ENCODE assay signal across 16 cellular contexts in the genomic region with DNA sequence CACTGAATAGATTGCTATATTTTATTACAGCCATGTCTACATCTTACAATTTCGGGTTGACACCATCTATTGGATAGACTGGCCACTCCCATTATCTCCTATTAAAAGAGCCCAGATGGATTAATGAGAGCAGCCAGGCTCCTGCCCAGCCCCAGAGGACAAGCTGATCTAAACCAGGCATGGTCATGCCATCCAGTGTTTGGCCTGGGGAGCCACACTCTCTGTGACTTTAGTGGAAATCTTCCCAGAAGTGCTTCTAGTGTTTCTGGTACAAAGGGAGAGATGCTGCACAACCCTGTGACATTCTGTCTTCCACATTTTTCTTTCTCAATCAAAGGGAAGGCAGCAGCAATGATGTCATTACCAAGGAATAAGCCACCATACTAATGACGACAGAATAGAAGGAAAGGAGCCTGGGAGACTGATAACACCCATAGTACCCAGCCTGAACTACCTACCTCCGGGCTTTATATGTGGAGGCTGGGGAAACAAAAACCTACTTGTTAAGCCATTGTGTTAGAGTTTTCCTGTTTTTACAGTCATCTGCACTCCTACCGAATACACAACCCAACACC. TPM values are rescaled to one million over a fixed set of nuclear protein-coding genes. Genes with fewer than 3 reads are reported as not detected.
"Had no signal": no experiment of that assay in that cellular context is flagged by ENCODE, and none has a peak within 500 bp of the region (broad histone marks: within the 10 kb centered on the region; RNA-seq: fewer than 3 reads in every experiment).

No MANE protein-coding gene starts in this region.

- FAIRE-seq: pancreas had no signal

- H3K4me1 ChIP-seq: ascending aorta, pancreas, spleen had no signal

- DNase-seq: activated CD4-positive, alpha-beta memory T cell treated with anti-CD3 and anti-CD28 coated beads, Interleukin-2, amount 10 ng/mL, durations not matched to agents 7 days and 5 days; activated CD8-positive, alpha-beta memory T cell treated with anti-CD3 and anti-CD28 coated beads, Interleukin-2, amount 50 U/mL, for 4 hours; activated naive CD4-positive, alpha-beta T cell; effector memory CD4-positive, alpha-beta T cell; erythroblast; immature natural killer cell; pancreas; spleen; stimulated activated CD4-positive, alpha-beta T cell treated with anti-CD3 and anti-CD28 coated beads, Interleukin-1b, Interleukin-23, amount 100 ng/mL, for 48 hours; T1000 had no signal

- H3K27ac Mint-ChIP-seq: activated CD4-positive, alpha-beta memory T cell treated with anti-CD3 and anti-CD28 coated beads, Interleukin-2, amount 10 ng/mL, durations not matched to agents 7 days and 5 days; immature natural killer cell; mesothelial cell of epicardium; stimulated activated memory B cell treated with anti-CD40 and anti-IgM and Interleukin-4, amounts not matched to agents 10 μg/mL and 1 μg/mL and 100 μg/mL, for 72 hours; type B pancreatic cell had no signal

- H3K27ac ChIP-seq: ascending aorta, pancreas, spleen, VCaP had no signal

- H3K36me3 ChIP-seq: ascending aorta, spleen had no signal

- H3K4me3 ChIP-seq: ascending aorta, pancreas, spleen had no signal

- H3K4me1 Mint-ChIP-seq: activated CD4-positive, alpha-beta memory T cell treated with anti-CD3 and anti-CD28 coated beads, Interleukin-2, amount 10 ng/mL, durations not matched to agents 7 days and 5 days; central memory CD8-positive, alpha-beta T cell; immature natural killer cell; stimulated activated memory B cell treated with anti-CD40 and anti-IgM and Interleukin-4, amounts not matched to agents 10 μg/mL and 1 μg/mL and 100 μg/mL, for 72 hours had no signal

- H3K36me3 Mint-ChIP-seq: immature natural killer cell; stimulated activated memory B cell treated with anti-CD40 and anti-IgM and Interleukin-4, amounts not matched to agents 10 μg/mL and 1 μg/mL and 100 μg/mL, for 72 hours had no signal

- H3K9me3 ChIP-seq: ascending aorta, pancreas, spleen had no signal

- H3K4me3 Mint-ChIP-seq: activated CD4-positive, alpha-beta memory T cell treated with anti-CD3 and anti-CD28 coated beads, Interleukin-2, amount 10 ng/mL, durations not matched to agents 7 days and 5 days; central memory CD8-positive, alpha-beta T cell; immature natural killer cell; mesothelial cell of epicardium; stimulated activated memory B cell treated with anti-CD40 and anti-IgM and Interleukin-4, amounts not matched to agents 10 μg/mL and 1 μg/mL and 100 μg/mL, for 72 hours; type B pancreatic cell had no signal

- ATAC-seq: stimulated activated memory B cell treated with anti-CD40 and anti-IgM and Interleukin-4, amounts not matched to agents 10 μg/mL and 1 μg/mL and 100 μg/mL, for 72 hours had no signal

- H3K27me3 Mint-ChIP-seq: activated CD4-positive, alpha-beta memory T cell treated with anti-CD3 and anti-CD28 coated beads, Interleukin-2, amount 10 ng/mL, durations not matched to agents 7 days and 5 days; central memory CD8-positive, alpha-beta T cell; type B pancreatic cell had no signal

- H3K27me3 ChIP-seq: ascending aorta, pancreas had no signal

- H3K9me3 Mint-ChIP-seq: activated CD4-positive, alpha-beta memory T cell treated with anti-CD3 and anti-CD28 coated beads, Interleukin-2, amount 10 ng/mL, durations not matched to agents 7 days and 5 days; immature natural killer cell; mesothelial cell of epicardium; stimulated activated memory B cell treated with anti-CD40 and anti-IgM and Interleukin-4, amounts not matched to agents 10 μg/mL and 1 μg/mL and 100 μg/mL, for 72 hours; type B pancreatic cell had no signal

RNA-seq across cellular contexts. Expression of a gene that starts 5.0 kb away (rescaled TPM):
- total RNA-seq: activated CD4-positive, alpha-beta memory T cell treated with anti-CD3 and anti-CD28 coated beads, Interleukin-2, amount 10 ng/mL, durations not matched to agents 7 days and 5 days had no signal
- polyA plus RNA-seq: immature natural killer cell had no signal
